1 cellular context compared by ENCODE assay signal in genomic region chr17:3968017-3968416, GRCh38.
TF ChIP-seq lines count a peak whose summit lies in the region.

No MANE protein-coding gene starts in this region.

TF ChIP-seq in HepG2, 621 proteins besides CTCF, POLR2A, EP300 and RAD21 (continued from another document):
- TF ChIP-seq, protein P1, sequence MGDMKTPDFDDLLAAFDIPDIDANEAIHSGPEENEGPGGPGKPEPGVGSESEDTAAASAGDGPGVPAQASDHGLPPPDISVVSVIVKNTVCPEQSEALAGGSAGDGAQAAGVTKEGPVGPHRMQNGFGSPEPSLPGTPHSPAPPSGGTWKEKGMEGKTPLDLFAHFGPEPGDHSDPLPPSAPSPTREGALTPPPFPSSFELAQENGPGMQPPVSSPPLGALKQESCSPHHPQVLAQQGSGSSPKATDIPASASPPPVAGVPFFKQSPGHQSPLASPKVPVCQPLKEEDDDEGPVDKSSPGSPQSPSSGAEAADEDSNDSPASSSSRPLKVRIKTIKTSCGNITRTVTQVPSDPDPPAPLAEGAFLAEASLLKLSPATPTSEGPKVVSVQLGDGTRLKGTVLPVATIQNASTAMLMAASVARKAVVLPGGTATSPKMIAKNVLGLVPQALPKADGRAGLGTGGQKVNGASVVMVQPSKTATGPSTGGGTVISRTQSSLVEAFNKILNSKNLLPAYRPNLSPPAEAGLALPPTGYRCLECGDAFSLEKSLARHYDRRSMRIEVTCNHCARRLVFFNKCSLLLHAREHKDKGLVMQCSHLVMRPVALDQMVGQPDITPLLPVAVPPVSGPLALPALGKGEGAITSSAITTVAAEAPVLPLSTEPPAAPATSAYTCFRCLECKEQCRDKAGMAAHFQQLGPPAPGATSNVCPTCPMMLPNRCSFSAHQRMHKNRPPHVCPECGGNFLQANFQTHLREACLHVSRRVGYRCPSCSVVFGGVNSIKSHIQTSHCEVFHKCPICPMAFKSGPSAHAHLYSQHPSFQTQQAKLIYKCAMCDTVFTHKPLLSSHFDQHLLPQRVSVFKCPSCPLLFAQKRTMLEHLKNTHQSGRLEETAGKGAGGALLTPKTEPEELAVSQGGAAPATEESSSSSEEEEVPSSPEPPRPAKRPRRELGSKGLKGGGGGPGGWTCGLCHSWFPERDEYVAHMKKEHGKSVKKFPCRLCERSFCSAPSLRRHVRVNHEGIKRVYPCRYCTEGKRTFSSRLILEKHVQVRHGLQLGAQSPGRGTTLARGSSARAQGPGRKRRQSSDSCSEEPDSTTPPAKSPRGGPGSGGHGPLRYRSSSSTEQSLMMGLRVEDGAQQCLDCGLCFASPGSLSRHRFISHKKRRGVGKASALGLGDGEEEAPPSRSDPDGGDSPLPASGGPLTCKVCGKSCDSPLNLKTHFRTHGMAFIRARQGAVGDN (CRISPR knock-in tag; IDR thresholded peaks at IDR 0.05): no peak
- TF ChIP-seq KDM4B (CRISPR knock-in tag; IDR thresholded peaks at IDR 0.05) (no peak), ZNF30 (CRISPR knock-in tag; IDR thresholded peaks at IDR 0.05) (no peak), SAFB2 (CRISPR knock-in tag; IDR thresholded peaks at IDR 0.05; ENCODE audit: borderline replicate concordance, low read depth) (no peak), ZFP62 (CRISPR knock-in tag; IDR thresholded peaks at IDR 0.05) (no peak), RFX1 (IDR thresholded peaks at IDR 0.05) (no peak), ZNF703 (CRISPR knock-in tag; IDR thresholded peaks at IDR 0.05; ENCODE audit: borderline replicate concordance) (no peak), HOMEZ (CRISPR knock-in tag; IDR thresholded peaks at IDR 0.05; ENCODE audit: low read depth) (no peak), ZNF660 (CRISPR knock-in tag; IDR thresholded peaks at IDR 0.05; ENCODE audit: borderline replicate concordance, low read depth) (no peak), ZNF782 (CRISPR knock-in tag; IDR thresholded peaks at IDR 0.05; ENCODE audit: borderline replicate concordance) (no peak), ZNF451 (CRISPR knock-in tag; IDR thresholded peaks at IDR 0.05) (no peak), ZNF446 (CRISPR knock-in tag; IDR thresholded peaks at IDR 0.05) (no peak), ZNF256 (CRISPR knock-in tag; conservative IDR thresholded peaks at IDR 0.05) (no peak), CENPT (CRISPR knock-in tag; IDR thresholded peaks at IDR 0.05; ENCODE audit: low read depth) (no peak)
- TF ChIP-seq, protein P2, sequence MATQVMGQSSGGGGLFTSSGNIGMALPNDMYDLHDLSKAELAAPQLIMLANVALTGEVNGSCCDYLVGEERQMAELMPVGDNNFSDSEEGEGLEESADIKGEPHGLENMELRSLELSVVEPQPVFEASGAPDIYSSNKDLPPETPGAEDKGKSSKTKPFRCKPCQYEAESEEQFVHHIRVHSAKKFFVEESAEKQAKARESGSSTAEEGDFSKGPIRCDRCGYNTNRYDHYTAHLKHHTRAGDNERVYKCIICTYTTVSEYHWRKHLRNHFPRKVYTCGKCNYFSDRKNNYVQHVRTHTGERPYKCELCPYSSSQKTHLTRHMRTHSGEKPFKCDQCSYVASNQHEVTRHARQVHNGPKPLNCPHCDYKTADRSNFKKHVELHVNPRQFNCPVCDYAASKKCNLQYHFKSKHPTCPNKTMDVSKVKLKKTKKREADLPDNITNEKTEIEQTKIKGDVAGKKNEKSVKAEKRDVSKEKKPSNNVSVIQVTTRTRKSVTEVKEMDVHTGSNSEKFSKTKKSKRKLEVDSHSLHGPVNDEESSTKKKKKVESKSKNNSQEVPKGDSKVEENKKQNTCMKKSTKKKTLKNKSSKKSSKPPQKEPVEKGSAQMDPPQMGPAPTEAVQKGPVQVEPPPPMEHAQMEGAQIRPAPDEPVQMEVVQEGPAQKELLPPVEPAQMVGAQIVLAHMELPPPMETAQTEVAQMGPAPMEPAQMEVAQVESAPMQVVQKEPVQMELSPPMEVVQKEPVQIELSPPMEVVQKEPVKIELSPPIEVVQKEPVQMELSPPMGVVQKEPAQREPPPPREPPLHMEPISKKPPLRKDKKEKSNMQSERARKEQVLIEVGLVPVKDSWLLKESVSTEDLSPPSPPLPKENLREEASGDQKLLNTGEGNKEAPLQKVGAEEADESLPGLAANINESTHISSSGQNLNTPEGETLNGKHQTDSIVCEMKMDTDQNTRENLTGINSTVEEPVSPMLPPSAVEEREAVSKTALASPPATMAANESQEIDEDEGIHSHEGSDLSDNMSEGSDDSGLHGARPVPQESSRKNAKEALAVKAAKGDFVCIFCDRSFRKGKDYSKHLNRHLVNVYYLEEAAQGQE (IDR thresholded peaks at IDR 0.05; ENCODE audit: borderline replicate concordance in 1 of 2, low read depth in 1 of 2, low read length in 2 of 2): no peak
- TF ChIP-seq, protein P3, sequence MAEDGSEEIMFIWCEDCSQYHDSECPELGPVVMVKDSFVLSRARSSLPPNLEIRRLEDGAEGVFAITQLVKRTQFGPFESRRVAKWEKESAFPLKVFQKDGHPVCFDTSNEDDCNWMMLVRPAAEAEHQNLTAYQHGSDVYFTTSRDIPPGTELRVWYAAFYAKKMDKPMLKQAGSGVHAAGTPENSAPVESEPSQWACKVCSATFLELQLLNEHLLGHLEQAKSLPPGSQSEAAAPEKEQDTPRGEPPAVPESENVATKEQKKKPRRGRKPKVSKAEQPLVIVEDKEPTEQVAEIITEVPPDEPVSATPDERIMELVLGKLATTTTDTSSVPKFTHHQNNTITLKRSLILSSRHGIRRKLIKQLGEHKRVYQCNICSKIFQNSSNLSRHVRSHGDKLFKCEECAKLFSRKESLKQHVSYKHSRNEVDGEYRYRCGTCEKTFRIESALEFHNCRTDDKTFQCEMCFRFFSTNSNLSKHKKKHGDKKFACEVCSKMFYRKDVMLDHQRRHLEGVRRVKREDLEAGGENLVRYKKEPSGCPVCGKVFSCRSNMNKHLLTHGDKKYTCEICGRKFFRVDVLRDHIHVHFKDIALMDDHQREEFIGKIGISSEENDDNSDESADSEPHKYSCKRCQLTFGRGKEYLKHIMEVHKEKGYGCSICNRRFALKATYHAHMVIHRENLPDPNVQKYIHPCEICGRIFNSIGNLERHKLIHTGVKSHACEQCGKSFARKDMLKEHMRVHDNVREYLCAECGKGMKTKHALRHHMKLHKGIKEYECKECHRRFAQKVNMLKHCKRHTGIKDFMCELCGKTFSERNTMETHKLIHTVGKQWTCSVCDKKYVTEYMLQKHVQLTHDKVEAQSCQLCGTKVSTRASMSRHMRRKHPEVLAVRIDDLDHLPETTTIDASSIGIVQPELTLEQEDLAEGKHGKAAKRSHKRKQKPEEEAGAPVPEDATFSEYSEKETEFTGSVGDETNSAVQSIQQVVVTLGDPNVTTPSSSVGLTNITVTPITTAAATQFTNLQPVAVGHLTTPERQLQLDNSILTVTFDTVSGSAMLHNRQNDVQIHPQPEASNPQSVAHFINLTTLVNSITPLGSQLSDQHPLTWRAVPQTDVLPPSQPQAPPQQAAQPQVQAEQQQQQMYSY (CRISPR knock-in tag; IDR thresholded peaks at IDR 0.05): no peak
- TF ChIP-seq, protein P4, sequence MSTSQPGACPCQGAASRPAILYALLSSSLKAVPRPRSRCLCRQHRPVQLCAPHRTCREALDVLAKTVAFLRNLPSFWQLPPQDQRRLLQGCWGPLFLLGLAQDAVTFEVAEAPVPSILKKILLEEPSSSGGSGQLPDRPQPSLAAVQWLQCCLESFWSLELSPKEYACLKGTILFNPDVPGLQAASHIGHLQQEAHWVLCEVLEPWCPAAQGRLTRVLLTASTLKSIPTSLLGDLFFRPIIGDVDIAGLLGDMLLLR (CRISPR knock-in tag; IDR thresholded peaks at IDR 0.05): no peak
